Comparison of ENCODE assay signal across 8 cellular contexts in the genomic region with DNA sequence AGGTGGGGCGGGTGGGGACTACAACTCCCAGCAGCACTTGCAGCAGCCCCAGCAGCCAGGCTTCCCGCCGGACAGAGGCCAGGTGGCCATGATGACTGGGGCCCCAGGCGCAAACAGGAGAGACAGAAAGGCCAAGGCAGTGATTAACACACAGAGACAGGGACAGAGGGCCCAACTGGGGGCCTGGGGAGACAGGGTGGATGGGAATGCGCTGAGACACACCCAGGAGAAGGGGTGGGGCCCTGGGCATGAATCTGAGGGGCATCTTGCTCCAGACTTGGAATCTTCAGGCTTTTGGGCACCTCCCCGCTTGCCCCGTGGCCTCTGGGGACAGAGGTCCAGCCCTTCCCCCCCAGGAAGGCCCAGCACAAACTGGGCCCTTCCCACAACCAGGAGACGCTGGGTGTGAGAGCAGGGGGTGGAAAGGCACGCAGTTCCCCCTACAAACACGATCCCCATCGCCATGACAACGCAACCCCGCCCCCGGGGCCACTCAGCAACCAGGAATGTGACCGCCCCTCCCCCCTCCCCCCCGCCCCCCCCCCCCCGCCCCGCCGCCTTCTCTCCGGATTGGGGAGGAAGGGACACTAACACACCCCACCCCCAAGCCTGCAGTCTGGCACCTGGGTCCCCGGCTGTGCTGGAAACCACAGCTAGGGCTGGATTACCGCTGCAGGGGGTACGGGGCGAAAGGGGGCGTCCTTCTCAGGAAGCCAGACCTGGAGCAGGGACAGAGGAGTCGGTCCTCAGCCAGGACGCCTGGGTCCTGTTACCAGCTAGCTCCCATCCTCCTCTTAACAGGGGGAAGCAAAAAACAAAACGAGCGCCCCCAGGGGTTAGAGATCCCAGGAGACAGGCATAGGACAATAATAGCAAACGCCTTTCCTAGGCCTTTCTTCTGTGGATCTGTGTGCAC. TPM values are rescaled to one million over a fixed set of nuclear protein-coding genes. Genes with fewer than 3 reads are reported as not detected.
DNase-seq lines count a peak whose midpoint lies in the region; ATAC-seq and TF ChIP-seq lines count a peak whose summit lies in the region.

No MANE protein-coding gene starts in this region.

- DNase-seq in DMS53 treated with DMSO at 0.1 percent for 48 hours (lab: John Stamatoyannopoulos, UW; ENCODE audit: unreplicated experiment) (peak; percentile 35), KBM-7 (peak; percentile 68), germinal center (ENCODE audit: low spot score) (peak; percentile 54), neural crest cell (ENCODE audit: low read depth, low spot score) (peak; percentile 74)
- DNase-seq in activated naive CD8-positive, alpha-beta T cell treated with anti-CD3 and anti-CD28 coated beads for 36 hours, result peak; percentile 70

- ATAC-seq in HG03469 (IDR thresholded peaks at IDR 0.05; ENCODE audit: unreplicated experiment), result no peak

- TF ChIP-seq CTCF in neural crest cell (conservative IDR thresholded peaks at IDR 0.05), result peak; percentile 46

- peaks cover 61% of the 10 kb centered on the region for H3K36me3 Mint-ChIP-seq in activated naive CD8-positive, alpha-beta T cell treated with anti-CD3 and anti-CD28 coated beads for 36 hours
- peaks cover 8% of the 10 kb centered on the region for H3K36me3 Mint-ChIP-seq in neural crest cell (ENCODE audit: low read depth)

- in situ Hi-C loops in KBM-7 (cut with MboI; ENCODE audit: low pct_unique_long_range_greater_than_20kb, low sequenced_read_pairs), result no loop called here

- no peaks in the 10 kb centered on the region for H3K4me1 ChIP-seq in urinary bladder (ENCODE audit: insufficient read depth)

- no peaks in the 10 kb centered on the region for H3K27me3 Mint-ChIP-seq in activated naive CD8-positive, alpha-beta T cell treated with anti-CD3 and anti-CD28 coated beads for 36 hours
- no peaks in the 10 kb centered on the region for H3K27me3 Mint-ChIP-seq in neural crest cell (ENCODE audit: low read depth)

- peak overlapping the region; percentile 99 for H3K4me3 Mint-ChIP-seq in activated naive CD8-positive, alpha-beta T cell treated with anti-CD3 and anti-CD28 coated beads for 36 hours
- H3K4me3 Mint-ChIP-seq in neural crest cell, result peak overlapping the region; percentile 95

- H3K9me3 Mint-ChIP-seq in activated naive CD8-positive, alpha-beta T cell treated with anti-CD3 and anti-CD28 coated beads for 36 hours, result no peaks in the 10 kb centered on the region
- no peaks in the 10 kb centered on the region for H3K9me3 Mint-ChIP-seq in neural crest cell

- H3K4me1 Mint-ChIP-seq in activated naive CD8-positive, alpha-beta T cell treated with anti-CD3 and anti-CD28 coated beads for 36 hours, result peaks cover 58% of the 10 kb centered on the region
- peaks cover 56% of the 10 kb centered on the region for H3K4me1 Mint-ChIP-seq in neural crest cell

- peak overlapping the region; percentile 99 for H3K27ac Mint-ChIP-seq in activated naive CD8-positive, alpha-beta T cell treated with anti-CD3 and anti-CD28 coated beads for 36 hours
- H3K27ac Mint-ChIP-seq in neural crest cell (ENCODE audit: unreplicated experiment), result peak overlapping the region; percentile 100

- WGBS in urinary bladder, result 3% methylated on average over 24 of the region's 30 CpGs

- peak overlapping the region; percentile 98 for H3K27ac ChIP-seq in urinary bladder (ENCODE audit: low read depth)

- H3K4me3 ChIP-seq in urinary bladder (ENCODE audit: low read depth, low read length), result peak overlapping the region; percentile 45

- H3K36me3 ChIP-seq in urinary bladder (ENCODE audit: insufficient read depth), result no peaks in the 10 kb centered on the region

TF ChIP-seq in PFSK-1, 5 proteins besides CTCF, POLR2A, EP300 and RAD21:
- TF ChIP-seq, protein P1, sequence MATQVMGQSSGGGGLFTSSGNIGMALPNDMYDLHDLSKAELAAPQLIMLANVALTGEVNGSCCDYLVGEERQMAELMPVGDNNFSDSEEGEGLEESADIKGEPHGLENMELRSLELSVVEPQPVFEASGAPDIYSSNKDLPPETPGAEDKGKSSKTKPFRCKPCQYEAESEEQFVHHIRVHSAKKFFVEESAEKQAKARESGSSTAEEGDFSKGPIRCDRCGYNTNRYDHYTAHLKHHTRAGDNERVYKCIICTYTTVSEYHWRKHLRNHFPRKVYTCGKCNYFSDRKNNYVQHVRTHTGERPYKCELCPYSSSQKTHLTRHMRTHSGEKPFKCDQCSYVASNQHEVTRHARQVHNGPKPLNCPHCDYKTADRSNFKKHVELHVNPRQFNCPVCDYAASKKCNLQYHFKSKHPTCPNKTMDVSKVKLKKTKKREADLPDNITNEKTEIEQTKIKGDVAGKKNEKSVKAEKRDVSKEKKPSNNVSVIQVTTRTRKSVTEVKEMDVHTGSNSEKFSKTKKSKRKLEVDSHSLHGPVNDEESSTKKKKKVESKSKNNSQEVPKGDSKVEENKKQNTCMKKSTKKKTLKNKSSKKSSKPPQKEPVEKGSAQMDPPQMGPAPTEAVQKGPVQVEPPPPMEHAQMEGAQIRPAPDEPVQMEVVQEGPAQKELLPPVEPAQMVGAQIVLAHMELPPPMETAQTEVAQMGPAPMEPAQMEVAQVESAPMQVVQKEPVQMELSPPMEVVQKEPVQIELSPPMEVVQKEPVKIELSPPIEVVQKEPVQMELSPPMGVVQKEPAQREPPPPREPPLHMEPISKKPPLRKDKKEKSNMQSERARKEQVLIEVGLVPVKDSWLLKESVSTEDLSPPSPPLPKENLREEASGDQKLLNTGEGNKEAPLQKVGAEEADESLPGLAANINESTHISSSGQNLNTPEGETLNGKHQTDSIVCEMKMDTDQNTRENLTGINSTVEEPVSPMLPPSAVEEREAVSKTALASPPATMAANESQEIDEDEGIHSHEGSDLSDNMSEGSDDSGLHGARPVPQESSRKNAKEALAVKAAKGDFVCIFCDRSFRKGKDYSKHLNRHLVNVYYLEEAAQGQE (IDR thresholded peaks at IDR 0.05; ENCODE audit: insufficient read depth in 1 of 2, low read depth in 2 of 2, low read length in 2 of 2), result no peak
- TF ChIP-seq TAF1 (IDR thresholded peaks at IDR 0.05; ENCODE audit: borderline replicate concordance, insufficient read depth, low read length) (no peak), POLR2AphosphoS5 (IDR thresholded peaks at IDR 0.05; ENCODE audit: low read depth, low read length) (no peak), SIN3A (IDR thresholded peaks at IDR 0.05; ENCODE audit: borderline replicate concordance, insufficient read depth, low read length) (peak; percentile 53; the same call in 1 of the 2 replicates), FOXP2 (optimal IDR thresholded peaks at IDR 0.05; ENCODE audit: borderline replicate concordance, extremely low read depth, extremely low read length, insufficient read depth) (no peak)

RNA-seq across cellular contexts. Expression of a gene that starts 4.5 kb away (rescaled TPM):
- polyA plus RNA-seq in PFSK-1 (2012; ENCODE audit: insufficient read length, low read depth), result 202 TPM
- 100 to 1,000 TPM; 271 to 274 TPM for total RNA-seq in activated naive CD8-positive, alpha-beta T cell treated with anti-CD3 and anti-CD28 coated beads for 36 hours
- total RNA-seq in neural crest cell (294 and 304 TPM in 2 replicates), urinary bladder (74.8 TPM)
- polyA plus RNA-seq in urinary bladder, result 113 TPM

RNA-seq across cellular contexts. Expression of a gene that starts 6.1 kb away (rescaled TPM):
- polyA plus RNA-seq in PFSK-1 (2012; ENCODE audit: insufficient read length, low read depth), result 145 TPM
- total RNA-seq in activated naive CD8-positive, alpha-beta T cell treated with anti-CD3 and anti-CD28 coated beads for 36 hours, result 10 to 100 TPM; 85.1 to 94.6 TPM
- total RNA-seq in neural crest cell (37.3 and 49.3 TPM in 2 replicates), urinary bladder (25.8 TPM)
- 115 TPM for polyA plus RNA-seq in urinary bladder

RNA-seq across cellular contexts. Expression of a gene that starts 18.4 kb away (rescaled TPM):
- polyA plus RNA-seq in PFSK-1 (2012; ENCODE audit: insufficient read length, low read depth), result 18.2 TPM
- 10 to 100 TPM; 74.9 to 77.4 TPM for total RNA-seq in activated naive CD8-positive, alpha-beta T cell treated with anti-CD3 and anti-CD28 coated beads for 36 hours
- total RNA-seq in neural crest cell, result 47.0 and 52.7 TPM in 2 replicates
- total RNA-seq in urinary bladder, result 12.5 TPM
- 22.8 TPM for polyA plus RNA-seq in urinary bladder

RNA-seq across cellular contexts. Expression of a gene that starts 18.7 kb away (rescaled TPM):
- polyA plus RNA-seq in PFSK-1 (2012; ENCODE audit: insufficient read length, low read depth), result 24.8 TPM
- 10 to 100 TPM; 24.4 to 24.9 TPM for total RNA-seq in activated naive CD8-positive, alpha-beta T cell treated with anti-CD3 and anti-CD28 coated beads for 36 hours
- 30.4 and 33.0 TPM in 2 replicates for total RNA-seq in neural crest cell
- 11.4 TPM for total RNA-seq in urinary bladder
- polyA plus RNA-seq in urinary bladder, result 32.6 TPM

RNA-seq across cellular contexts. Expression of a gene that starts 20.4 kb away (rescaled TPM):
- polyA plus RNA-seq in PFSK-1 (2012; ENCODE audit: insufficient read length, low read depth), result 57.3 TPM
- 10 to 100 TPM; 91.8 to 96.0 TPM for total RNA-seq in activated naive CD8-positive, alpha-beta T cell treated with anti-CD3 and anti-CD28 coated beads for 36 hours
- 99.8 and 102 TPM in 2 replicates for total RNA-seq in neural crest cell
- total RNA-seq in urinary bladder, result 17.7 TPM
- polyA plus RNA-seq in urinary bladder, result 49.5 TPM
